ENCODE assay signal across 8 cellular contexts in the genomic region with DNA sequence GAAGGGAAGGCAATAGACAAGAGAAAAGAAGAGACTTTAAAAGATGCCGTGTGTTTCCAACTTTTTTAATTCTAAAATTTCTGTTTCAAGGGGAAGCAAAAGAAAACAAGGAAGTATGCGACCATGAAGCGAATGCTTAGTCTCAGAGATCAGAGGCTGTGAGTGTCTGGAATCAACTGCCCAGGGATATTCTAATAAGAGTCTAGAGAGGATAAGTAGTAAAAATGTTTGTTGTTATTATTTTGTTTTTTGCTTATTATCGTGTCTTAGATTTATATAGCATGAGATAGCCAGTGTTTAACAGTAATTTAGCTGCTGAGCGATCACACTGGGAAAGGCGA. TPM values are rescaled to one million over a fixed set of nuclear protein-coding genes. Genes with fewer than 3 reads are reported as not detected.
DNase-seq lines count a peak whose midpoint lies in the region; ATAC-seq and TF ChIP-seq lines count a peak whose summit lies in the region.

No MANE protein-coding gene starts in this region.

- no peak for ATAC-seq in sciatic nerve

- TF ChIP-seq CTCF in AG09309 (IDR thresholded peaks at IDR 0.05; ENCODE audit: control insufficient read depth, insufficient read depth, low read depth, low read length, missing control alignments) (no peak), coronary artery (IDR thresholded peaks at IDR 0.05) (no peak)

- intact Hi-C loops in sciatic nerve (cut with DNase I), result no loop called here

- peaks cover 7 to 30% of the 10 kb centered on the region in 2 donors for H3K4me1 ChIP-seq in muscle layer of duodenum (ENCODE audit: control insufficient read depth in 1 of 2, insufficient read depth in 2 of 2, low read length in 2 of 2)

- peak overlapping the region; percentile 76 to 90 for H3K27ac ChIP-seq in coronary artery
- H3K27ac ChIP-seq in muscle layer of duodenum (ENCODE audit: low read length), result peak overlapping the region; percentile 94

- H3K4me3 ChIP-seq in AG09309 (ENCODE audit: control insufficient read depth, low read depth, low read length) (peak overlapping the region; percentile 88), coronary artery (peak overlapping the region; percentile 83), muscle layer of duodenum (ENCODE audit: low read depth in 1 of 2, low read length in 2 of 2) (peak overlapping the region; percentile 87 to 100)
- peak overlapping the region; percentile 64 for H3K4me3 ChIP-seq in Jurkat, Clone E6-1 (ENCODE audit: low read length)

- no peaks in the 10 kb centered on the region for H3K9me3 ChIP-seq in muscle layer of duodenum (ENCODE audit: control insufficient read depth in 1 of 2, low read length in 2 of 2)

- no peak for DNase-seq in AG09309 (ENCODE audit: low read depth)
- no peak for DNase-seq in Jurkat, Clone E6-1 (ENCODE audit: low read depth, low spot score)
- DNase-seq in coronary artery (ENCODE audit: low spot score), result no peak
- DNase-seq in epidermal melanocyte (ENCODE audit: insufficient read length, low spot score), result no peak
- DNase-seq in HuH-7.5 (ENCODE audit: low spot score), result no peak
- no peak for DNase-seq in HK-2 (ENCODE audit: unreplicated experiment)
- no peak for DNase-seq in sciatic nerve (ENCODE audit: low spot score)

- peaks cover 8 to 20% of the 10 kb centered on the region in 2 donors for H3K36me3 ChIP-seq in muscle layer of duodenum (ENCODE audit: control insufficient read depth in 1 of 2, insufficient read depth in 2 of 2, low read length in 2 of 2)

- H3K27me3 ChIP-seq in muscle layer of duodenum (ENCODE audit: low read depth, low read length), result no peaks in the 10 kb centered on the region

RNA-seq across cellular contexts. Expression of a gene that starts 0.4 kb away (rescaled TPM):
- polyA plus RNA-seq in Jurkat, Clone E6-1 (2012; ENCODE audit: insufficient read depth, insufficient read length), result 70.6 TPM
- total RNA-seq in sciatic nerve, result 43.0 TPM

RNA-seq across cellular contexts. Expression of a gene that starts 0.5 kb away (rescaled TPM):
- 35.7 TPM for polyA plus RNA-seq in Jurkat, Clone E6-1 (2012; ENCODE audit: insufficient read depth, insufficient read length)
- 26.7 TPM for total RNA-seq in sciatic nerve

RNA-seq across cellular contexts. Expression of a gene that starts 49.8 kb away (rescaled TPM):
- 48.3 TPM for polyA plus RNA-seq in Jurkat, Clone E6-1 (2012; ENCODE audit: insufficient read depth, insufficient read length)
- 91.2 TPM for total RNA-seq in sciatic nerve
